Comparison of ENCODE assay signal across 2 cellular contexts in the genomic region with DNA sequence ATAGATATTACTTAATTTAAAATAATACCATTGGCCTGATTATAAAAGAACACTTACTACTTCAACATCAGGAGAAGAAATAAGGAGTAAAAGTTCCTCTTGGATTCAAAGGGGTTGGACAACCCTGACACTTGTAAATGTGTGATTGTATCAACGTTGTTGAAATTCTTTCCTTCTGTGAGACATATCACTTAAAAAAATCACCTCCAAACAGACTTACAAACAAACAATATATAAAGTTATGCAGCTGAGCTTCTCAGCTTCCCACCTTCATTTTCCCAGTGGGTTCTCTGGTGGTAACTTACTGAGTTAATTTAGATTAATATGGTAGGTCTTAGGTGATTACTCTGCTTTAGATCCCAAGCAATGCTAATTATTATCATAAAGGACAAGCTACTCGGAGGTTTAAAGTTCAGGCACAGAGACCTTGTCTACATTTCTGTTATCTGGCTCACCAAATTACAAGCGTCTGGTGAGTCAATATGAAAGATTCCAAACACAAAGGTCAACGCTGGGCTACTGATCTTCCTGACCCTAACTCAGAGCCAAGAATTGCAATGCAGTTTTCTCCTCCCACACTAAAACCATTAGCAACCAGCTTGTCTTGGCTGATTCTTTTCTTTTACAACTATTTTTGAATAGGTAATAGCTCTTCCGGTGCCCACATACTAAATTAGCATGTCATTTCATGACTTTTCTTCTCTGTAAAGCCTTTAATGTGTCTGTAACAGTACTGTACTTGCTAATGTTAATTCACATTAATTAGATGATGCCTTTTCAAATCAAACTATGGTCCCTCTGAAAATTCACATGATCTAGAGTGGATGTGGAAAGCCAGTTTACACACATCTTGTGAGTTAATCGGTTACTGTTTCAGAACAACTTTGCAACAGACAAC.
TF ChIP-seq lines count a peak whose summit lies in the region.

No MANE protein-coding gene starts in this region.

TF ChIP-seq in K562, 482 proteins besides CTCF, POLR2A, EP300 and RAD21 (continued from another document and continues in another):
- TF ChIP-seq, protein P1, sequence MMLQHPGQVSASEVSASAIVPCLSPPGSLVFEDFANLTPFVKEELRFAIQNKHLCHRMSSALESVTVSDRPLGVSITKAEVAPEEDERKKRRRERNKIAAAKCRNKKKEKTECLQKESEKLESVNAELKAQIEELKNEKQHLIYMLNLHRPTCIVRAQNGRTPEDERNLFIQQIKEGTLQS (IDR thresholded peaks at IDR 0.05) = peak; percentile 29; the same call in 1 of the 2 replicates
- TF ChIP-seq, protein P1 (CRISPR knock-in tag; conservative IDR thresholded peaks at IDR 0.05) = no peak
- TF ChIP-seq TCF7 (IDR thresholded peaks at IDR 0.05; ENCODE audit: borderline replicate concordance) (peak; percentile 59; the same call in 1 of the 2 replicates), ZNF3 (CRISPR knock-in tag; IDR thresholded peaks at IDR 0.05) (no peak), CHD1 (IDR thresholded peaks at IDR 0.05; ENCODE audit: low read length) (no peak), ZNF695 (CRISPR knock-in tag; IDR thresholded peaks at IDR 0.05) (no peak), RNF2 (IDR thresholded peaks at IDR 0.05) (no peak), CCNT2 (IDR thresholded peaks at IDR 0.05; ENCODE audit: borderline replicate concordance, extremely low read depth, insufficient read length, low read depth, low read length) (peak; percentile 32), ZFP1 (CRISPR knock-in tag; IDR thresholded peaks at IDR 0.05) (no peak), POLR2H (tag; IDR thresholded peaks at IDR 0.05; ENCODE audit: low read depth) (no peak), BRCA1 (IDR thresholded peaks at IDR 0.05) (no peak), BRCA1 (CRISPR knock-in tag; IDR thresholded peaks at IDR 0.05) (no peak), ESRRB (CRISPR knock-in tag; IDR thresholded peaks at IDR 0.05; ENCODE audit: borderline replicate concordance) (no peak), RBM34 (IDR thresholded peaks at IDR 0.05; ENCODE audit: borderline replicate concordance, insufficient read depth, low read length) (no peak), ZNF324 (CRISPR knock-in tag; IDR thresholded peaks at IDR 0.05) (no peak), TEAD1 (CRISPR knock-in tag; IDR thresholded peaks at IDR 0.05) (no peak), NR2C2 (CRISPR knock-in tag; IDR thresholded peaks at IDR 0.05) (no peak), NR2C2 (tag; IDR thresholded peaks at IDR 0.05) (peak; percentile 62), RFX7 (CRISPR knock-in tag; IDR thresholded peaks at IDR 0.05) (no peak), CREM (IDR thresholded peaks at IDR 0.05; ENCODE audit: low read depth) (0 out of 2 replicates have a peak, but pooled peaks have one; percentile 18)
- TF ChIP-seq, protein P2, sequence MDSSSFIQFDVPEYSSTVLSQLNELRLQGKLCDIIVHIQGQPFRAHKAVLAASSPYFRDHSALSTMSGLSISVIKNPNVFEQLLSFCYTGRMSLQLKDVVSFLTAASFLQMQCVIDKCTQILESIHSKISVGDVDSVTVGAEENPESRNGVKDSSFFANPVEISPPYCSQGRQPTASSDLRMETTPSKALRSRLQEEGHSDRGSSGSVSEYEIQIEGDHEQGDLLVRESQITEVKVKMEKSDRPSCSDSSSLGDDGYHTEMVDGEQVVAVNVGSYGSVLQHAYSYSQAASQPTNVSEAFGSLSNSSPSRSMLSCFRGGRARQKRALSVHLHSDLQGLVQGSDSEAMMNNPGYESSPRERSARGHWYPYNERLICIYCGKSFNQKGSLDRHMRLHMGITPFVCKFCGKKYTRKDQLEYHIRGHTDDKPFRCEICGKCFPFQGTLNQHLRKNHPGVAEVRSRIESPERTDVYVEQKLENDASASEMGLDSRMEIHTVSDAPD (CRISPR knock-in tag; IDR thresholded peaks at IDR 0.05) = no peak
- TF ChIP-seq, protein P3, sequence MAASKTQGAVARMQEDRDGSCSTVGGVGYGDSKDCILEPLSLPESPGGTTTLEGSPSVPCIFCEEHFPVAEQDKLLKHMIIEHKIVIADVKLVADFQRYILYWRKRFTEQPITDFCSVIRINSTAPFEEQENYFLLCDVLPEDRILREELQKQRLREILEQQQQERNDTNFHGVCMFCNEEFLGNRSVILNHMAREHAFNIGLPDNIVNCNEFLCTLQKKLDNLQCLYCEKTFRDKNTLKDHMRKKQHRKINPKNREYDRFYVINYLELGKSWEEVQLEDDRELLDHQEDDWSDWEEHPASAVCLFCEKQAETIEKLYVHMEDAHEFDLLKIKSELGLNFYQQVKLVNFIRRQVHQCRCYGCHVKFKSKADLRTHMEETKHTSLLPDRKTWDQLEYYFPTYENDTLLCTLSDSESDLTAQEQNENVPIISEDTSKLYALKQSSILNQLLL (CRISPR knock-in tag; IDR thresholded peaks at IDR 0.05; ENCODE audit: borderline replicate concordance) = no peak
- TF ChIP-seq, protein P4, sequence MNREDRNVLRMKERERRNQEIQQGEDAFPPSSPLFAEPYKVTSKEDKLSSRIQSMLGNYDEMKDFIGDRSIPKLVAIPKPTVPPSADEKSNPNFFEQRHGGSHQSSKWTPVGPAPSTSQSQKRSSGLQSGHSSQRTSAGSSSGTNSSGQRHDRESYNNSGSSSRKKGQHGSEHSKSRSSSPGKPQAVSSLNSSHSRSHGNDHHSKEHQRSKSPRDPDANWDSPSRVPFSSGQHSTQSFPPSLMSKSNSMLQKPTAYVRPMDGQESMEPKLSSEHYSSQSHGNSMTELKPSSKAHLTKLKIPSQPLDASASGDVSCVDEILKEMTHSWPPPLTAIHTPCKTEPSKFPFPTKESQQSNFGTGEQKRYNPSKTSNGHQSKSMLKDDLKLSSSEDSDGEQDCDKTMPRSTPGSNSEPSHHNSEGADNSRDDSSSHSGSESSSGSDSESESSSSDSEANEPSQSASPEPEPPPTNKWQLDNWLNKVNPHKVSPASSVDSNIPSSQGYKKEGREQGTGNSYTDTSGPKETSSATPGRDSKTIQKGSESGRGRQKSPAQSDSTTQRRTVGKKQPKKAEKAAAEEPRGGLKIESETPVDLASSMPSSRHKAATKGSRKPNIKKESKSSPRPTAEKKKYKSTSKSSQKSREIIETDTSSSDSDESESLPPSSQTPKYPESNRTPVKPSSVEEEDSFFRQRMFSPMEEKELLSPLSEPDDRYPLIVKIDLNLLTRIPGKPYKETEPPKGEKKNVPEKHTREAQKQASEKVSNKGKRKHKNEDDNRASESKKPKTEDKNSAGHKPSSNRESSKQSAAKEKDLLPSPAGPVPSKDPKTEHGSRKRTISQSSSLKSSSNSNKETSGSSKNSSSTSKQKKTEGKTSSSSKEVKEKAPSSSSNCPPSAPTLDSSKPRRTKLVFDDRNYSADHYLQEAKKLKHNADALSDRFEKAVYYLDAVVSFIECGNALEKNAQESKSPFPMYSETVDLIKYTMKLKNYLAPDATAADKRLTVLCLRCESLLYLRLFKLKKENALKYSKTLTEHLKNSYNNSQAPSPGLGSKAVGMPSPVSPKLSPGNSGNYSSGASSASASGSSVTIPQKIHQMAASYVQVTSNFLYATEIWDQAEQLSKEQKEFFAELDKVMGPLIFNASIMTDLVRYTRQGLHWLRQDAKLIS (CRISPR knock-in tag; IDR thresholded peaks at IDR 0.05) = no peak
- TF ChIP-seq, protein P5, sequence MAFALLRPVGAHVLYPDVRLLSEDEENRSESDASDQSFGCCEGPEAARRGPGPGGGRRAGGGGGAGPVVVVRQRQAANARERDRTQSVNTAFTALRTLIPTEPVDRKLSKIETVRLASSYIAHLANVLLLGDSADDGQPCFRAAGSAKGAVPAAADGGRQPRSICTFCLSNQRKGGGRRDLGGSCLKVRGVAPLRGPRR (CRISPR knock-in tag; IDR thresholded peaks at IDR 0.05) = no peak

TF ChIP-seq in HepG2, 621 proteins besides CTCF, POLR2A, EP300 and RAD21 (continued from another document and continues in another):
- TF ChIP-seq GATAD1 (CRISPR knock-in tag; IDR thresholded peaks at IDR 0.05) = peak; percentile 58; the same call in 1 of the 2 replicates
- peak; percentile 58 for TF ChIP-seq TBL1XR1 (IDR thresholded peaks at IDR 0.05; ENCODE audit: borderline replicate concordance, low read length, partially characterized antibody)
- TF ChIP-seq HIVEP1 (CRISPR knock-in tag; IDR thresholded peaks at IDR 0.05) = no peak
- TF ChIP-seq CREM (IDR thresholded peaks at IDR 0.05) = peak; percentile 82
- no peak for TF ChIP-seq CREM (CRISPR knock-in tag; IDR thresholded peaks at IDR 0.05)
- TF ChIP-seq, protein P6, sequence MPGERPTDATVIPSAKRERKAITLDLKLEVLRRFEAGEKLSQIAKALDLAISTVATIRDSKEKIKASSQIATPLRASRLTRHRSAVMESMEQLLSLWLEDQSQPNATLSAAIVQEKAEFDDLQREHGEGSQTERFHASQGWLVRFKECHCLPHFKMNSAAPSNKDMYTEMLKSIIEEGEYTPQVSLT (CRISPR knock-in tag; IDR thresholded peaks at IDR 0.05; ENCODE audit: borderline replicate concordance, low read depth) = no peak
- TF ChIP-seq, protein P7, sequence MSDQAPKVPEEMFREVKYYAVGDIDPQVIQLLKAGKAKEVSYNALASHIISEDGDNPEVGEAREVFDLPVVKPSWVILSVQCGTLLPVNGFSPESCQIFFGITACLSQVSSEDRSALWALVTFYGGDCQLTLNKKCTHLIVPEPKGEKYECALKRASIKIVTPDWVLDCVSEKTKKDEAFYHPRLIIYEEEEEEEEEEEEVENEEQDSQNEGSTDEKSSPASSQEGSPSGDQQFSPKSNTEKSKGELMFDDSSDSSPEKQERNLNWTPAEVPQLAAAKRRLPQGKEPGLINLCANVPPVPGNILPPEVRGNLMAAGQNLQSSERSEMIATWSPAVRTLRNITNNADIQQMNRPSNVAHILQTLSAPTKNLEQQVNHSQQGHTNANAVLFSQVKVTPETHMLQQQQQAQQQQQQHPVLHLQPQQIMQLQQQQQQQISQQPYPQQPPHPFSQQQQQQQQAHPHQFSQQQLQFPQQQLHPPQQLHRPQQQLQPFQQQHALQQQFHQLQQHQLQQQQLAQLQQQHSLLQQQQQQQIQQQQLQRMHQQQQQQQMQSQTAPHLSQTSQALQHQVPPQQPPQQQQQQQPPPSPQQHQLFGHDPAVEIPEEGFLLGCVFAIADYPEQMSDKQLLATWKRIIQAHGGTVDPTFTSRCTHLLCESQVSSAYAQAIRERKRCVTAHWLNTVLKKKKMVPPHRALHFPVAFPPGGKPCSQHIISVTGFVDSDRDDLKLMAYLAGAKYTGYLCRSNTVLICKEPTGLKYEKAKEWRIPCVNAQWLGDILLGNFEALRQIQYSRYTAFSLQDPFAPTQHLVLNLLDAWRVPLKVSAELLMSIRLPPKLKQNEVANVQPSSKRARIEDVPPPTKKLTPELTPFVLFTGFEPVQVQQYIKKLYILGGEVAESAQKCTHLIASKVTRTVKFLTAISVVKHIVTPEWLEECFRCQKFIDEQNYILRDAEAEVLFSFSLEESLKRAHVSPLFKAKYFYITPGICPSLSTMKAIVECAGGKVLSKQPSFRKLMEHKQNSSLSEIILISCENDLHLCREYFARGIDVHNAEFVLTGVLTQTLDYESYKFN (CRISPR knock-in tag; conservative IDR thresholded peaks at IDR 0.05) = peak; percentile 96
- TF ChIP-seq CEBPG (CRISPR knock-in tag; IDR thresholded peaks at IDR 0.05) = peak; percentile 66
- no peak for TF ChIP-seq ZNF747 (CRISPR knock-in tag; IDR thresholded peaks at IDR 0.05; ENCODE audit: borderline replicate concordance)
- TF ChIP-seq HNF4G (IDR thresholded peaks at IDR 0.05; ENCODE audit: borderline replicate concordance, low read depth, low read length) = peak; percentile 82; the same call in 1 of the 2 replicates
- peak; percentile 61; the same call in 1 of the 2 replicates for TF ChIP-seq HNF4G (CRISPR knock-in tag; IDR thresholded peaks at IDR 0.05; ENCODE audit: borderline replicate concordance, low read depth)
- peak; percentile 85 for TF ChIP-seq DPF2 (CRISPR knock-in tag; IDR thresholded peaks at IDR 0.05; ENCODE audit: borderline replicate concordance, low read depth)
- TF ChIP-seq SKI (IDR thresholded peaks at IDR 0.05; ENCODE audit: partially characterized antibody) = peak; percentile 81
- TF ChIP-seq CHCHD3 (CRISPR knock-in tag; IDR thresholded peaks at IDR 0.05) = no peak
- TF ChIP-seq BHLHE40 (IDR thresholded peaks at IDR 0.05; ENCODE audit: low read length) = peak; percentile 34; the same call in 1 of the 2 replicates
- no peak for TF ChIP-seq HOXA9 (CRISPR knock-in tag; IDR thresholded peaks at IDR 0.05; ENCODE audit: borderline replicate concordance)
- 0 out of 2 replicates have a peak, but pooled peaks have one; percentile 41 for TF ChIP-seq RFXANK (CRISPR knock-in tag; IDR thresholded peaks at IDR 0.05)
- TF ChIP-seq, protein P8, sequence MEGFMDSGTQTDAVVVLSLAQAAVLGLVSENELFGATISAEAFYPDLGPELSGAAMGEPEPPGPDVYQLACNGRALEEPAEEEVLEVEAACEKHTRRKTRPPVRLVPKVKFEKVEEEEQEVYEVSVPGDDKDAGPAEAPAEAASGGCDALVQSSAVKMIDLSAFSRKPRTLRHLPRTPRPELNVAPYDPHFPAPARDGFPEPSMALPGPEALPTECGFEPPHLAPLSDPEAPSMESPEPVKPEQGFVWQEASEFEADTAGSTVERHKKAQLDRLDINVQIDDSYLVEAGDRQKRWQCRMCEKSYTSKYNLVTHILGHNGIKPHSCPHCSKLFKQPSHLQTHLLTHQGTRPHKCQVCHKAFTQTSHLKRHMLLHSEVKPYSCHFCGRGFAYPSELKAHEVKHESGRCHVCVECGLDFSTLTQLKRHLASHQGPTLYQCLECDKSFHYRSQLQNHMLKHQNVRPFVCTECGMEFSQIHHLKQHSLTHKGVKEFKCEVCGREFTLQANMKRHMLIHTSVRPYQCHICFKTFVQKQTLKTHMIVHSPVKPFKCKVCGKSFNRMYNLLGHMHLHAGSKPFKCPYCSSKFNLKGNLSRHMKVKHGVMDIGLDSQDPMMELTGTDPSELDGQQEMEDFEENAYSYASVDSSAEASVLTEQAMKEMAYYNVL (CRISPR knock-in tag; IDR thresholded peaks at IDR 0.05; ENCODE audit: borderline replicate concordance) = peak; percentile 37; the same call in 1 of the 2 replicates
- TF ChIP-seq SAP130 (CRISPR knock-in tag; IDR thresholded peaks at IDR 0.05; ENCODE audit: low read depth) = peak; percentile 74
- TF ChIP-seq GATAD2A (CRISPR knock-in tag; IDR thresholded peaks at IDR 0.05) = peak; percentile 86
- TF ChIP-seq KLF9 (CRISPR knock-in tag; IDR thresholded peaks at IDR 0.05; ENCODE audit: low read depth) = 0 out of 2 replicates have a peak, but pooled peaks have one; percentile 46
- peak; percentile 88 for TF ChIP-seq GFI1 (CRISPR knock-in tag; IDR thresholded peaks at IDR 0.05; ENCODE audit: borderline replicate concordance)
- TF ChIP-seq SMAD1 (CRISPR knock-in tag; IDR thresholded peaks at IDR 0.05; ENCODE audit: borderline replicate concordance, low read depth) = no peak
- TF ChIP-seq HNRNPUL1 (IDR thresholded peaks at IDR 0.05; ENCODE audit: low read depth, low read length) = no peak
- no peak for TF ChIP-seq ZNF10 (CRISPR knock-in tag; IDR thresholded peaks at IDR 0.05; ENCODE audit: borderline replicate concordance, low read depth)
- TF ChIP-seq ZFP37 (CRISPR knock-in tag; IDR thresholded peaks at IDR 0.05; ENCODE audit: borderline replicate concordance) = no peak
- TF ChIP-seq FOSL2 (CRISPR knock-in tag; IDR thresholded peaks at IDR 0.05) = peak; percentile 93
- peak; percentile 58; the same call in 1 of the 2 replicates for TF ChIP-seq FOSL1 (CRISPR knock-in tag; IDR thresholded peaks at IDR 0.05; ENCODE audit: borderline replicate concordance)
- no peak for TF ChIP-seq ZNF335 (CRISPR knock-in tag; IDR thresholded peaks at IDR 0.05)
- no peak for TF ChIP-seq ZNF550 (CRISPR knock-in tag; IDR thresholded peaks at IDR 0.05; ENCODE audit: borderline replicate concordance)
